In the genomic region with DNA sequence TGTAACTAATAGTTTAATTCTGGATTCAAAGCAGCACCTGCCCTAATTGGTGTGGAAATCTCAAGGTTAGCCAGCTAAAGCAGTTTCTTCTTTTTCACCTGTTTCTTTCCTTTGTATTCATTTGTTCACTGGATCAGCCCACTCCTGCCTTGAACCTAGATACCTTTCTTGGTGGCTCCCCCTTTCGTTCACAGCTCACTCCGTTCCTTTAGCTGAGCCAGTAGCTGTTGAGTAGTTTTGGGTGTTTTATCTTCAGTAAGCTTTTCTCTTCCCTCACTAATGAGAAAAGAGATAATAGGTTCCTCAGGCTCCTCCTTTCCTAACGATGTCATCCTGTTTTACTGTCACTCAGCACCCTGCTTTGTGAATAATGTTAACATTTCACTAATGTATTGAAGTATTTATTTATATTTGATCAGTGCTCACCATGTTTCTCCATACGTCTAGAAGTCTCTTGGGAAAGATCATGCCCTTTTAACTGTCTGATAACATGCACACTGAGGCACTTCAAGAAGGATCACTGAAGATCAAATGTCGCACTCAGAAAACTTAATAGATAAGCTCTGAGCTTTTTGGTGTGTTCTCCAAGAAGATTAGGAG, we compare ENCODE assay signal across 1 cellular context.
TF ChIP-seq lines count a peak whose summit lies in the region.

No MANE protein-coding gene starts in this region.

TF ChIP-seq in H1, 55 proteins besides CTCF, POLR2A, EP300 and RAD21:
- TF ChIP-seq TCF12 (IDR thresholded peaks at IDR 0.05; ENCODE audit: low read depth, low read length) = no peak
- TF ChIP-seq SIX5 (IDR thresholded peaks at IDR 0.05; ENCODE audit: low read depth, low read length) = no peak
- no peak for TF ChIP-seq NANOG (IDR thresholded peaks at IDR 0.05; ENCODE audit: insufficient read depth, low read depth, low read length, poor library complexity, severe bottlenecking)
- no peak for TF ChIP-seq BACH1 (IDR thresholded peaks at IDR 0.05; ENCODE audit: low read length)
- no peak for TF ChIP-seq NRF1 (IDR thresholded peaks at IDR 0.05; ENCODE audit: low read depth, low read length)
- no peak for TF ChIP-seq KDM5A (IDR thresholded peaks at IDR 0.05; ENCODE audit: low read length)
- TF ChIP-seq EZH2 (IDR thresholded peaks at IDR 0.05; ENCODE audit: low read depth, low read length, severe bottlenecking) = no peak
- no peak for TF ChIP-seq HDAC6 (IDR thresholded peaks at IDR 0.05; ENCODE audit: low read depth, low read length)
- TF ChIP-seq GABPA (IDR thresholded peaks at IDR 0.05; ENCODE audit: borderline replicate concordance, insufficient read depth, low read length) = no peak
- no peak for TF ChIP-seq TAF7 (optimal IDR thresholded peaks at IDR 0.05; ENCODE audit: borderline replicate concordance, low read depth, low read length)
- TF ChIP-seq SRF (IDR thresholded peaks at IDR 0.05; ENCODE audit: low read depth, low read length) = no peak
